9 cellular contexts compared by ENCODE assay signal in genomic region chr12:53379389-53380103, GRCh38. TPM values are rescaled to one million over a fixed set of nuclear protein-coding genes. Genes with fewer than 3 reads are reported as not detected.
DNase-seq lines count a peak whose midpoint lies in the region; ATAC-seq, FAIRE-seq and TF ChIP-seq lines count a peak whose summit lies in the region.
"Had no signal": no experiment of that assay in that cellular context is flagged by ENCODE, and none has a peak within 500 bp of the region (broad histone marks: within the 10 kb centered on the region; RNA-seq: fewer than 3 reads in every experiment).

No MANE protein-coding gene starts in this region.

- H3K27me3 ChIP-seq in keratinocyte (ENCODE audit: control insufficient read depth, extremely low read depth, insufficient read depth, low read length) = no peaks in the 10 kb centered on the region

- no peaks in the 10 kb centered on the region for H3K9me3 Mint-ChIP-seq in chondrocyte (ENCODE audit: low read depth)
- H3K9me3 Mint-ChIP-seq: activated naive CD4-positive, alpha-beta T cell treated with anti-CD3 and anti-CD28 coated beads, Interleukin-2, amount 50 U/mL, for 24 hours had no signal

- H3K4me3 Mint-ChIP-seq in chondrocyte (ENCODE audit: unreplicated experiment) = no peak overlapping the region
- H3K4me3 Mint-ChIP-seq: activated naive CD4-positive, alpha-beta T cell treated with anti-CD3 and anti-CD28 coated beads, Interleukin-2, amount 50 U/mL, for 24 hours had no signal

- peaks cover 20% of the 10 kb centered on the region for H3K36me3 Mint-ChIP-seq in chondrocyte (ENCODE audit: low read depth)

- H4K20me1 ChIP-seq in keratinocyte (ENCODE audit: control insufficient read depth, extremely low read depth, insufficient read depth, low read length) = peaks cover 10% of the 10 kb centered on the region

- peak; percentile 100 for DNase-seq in AML-193 (lab: John Stamatoyannopoulos, UW)
- DNase-seq in NCI-H345 (lab: John Stamatoyannopoulos, UW) = peak; percentile 100
- DNase-seq in activated CD4-positive, CD25-positive, alpha-beta regulatory T cell (lab: John Stamatoyannopoulos, UW) = peak; percentile 94 to 99 (median 97)
- peak; percentile 97 for DNase-seq in chondrocyte (ENCODE audit: low spot score)
- peak; percentile 100 for DNase-seq in keratinocyte (ENCODE audit: low read depth, low spot score)
- DNase-seq in stimulated activated CD4-positive, alpha-beta T cell treated with anti-CD3 and anti-CD28 coated beads, Interleukin-12 subunit alpha, Interleukin-12 subunit beta, amount 100 ng/mL, for 48 hours (ENCODE audit: low read depth in 2 of 3, low spot score in 1 of 3) = peak; percentile 87 to 100 (median 99)

- H3K27me3 Mint-ChIP-seq in chondrocyte (ENCODE audit: low read depth) = no peaks in the 10 kb centered on the region
- H3K27me3 Mint-ChIP-seq: activated naive CD4-positive, alpha-beta T cell treated with anti-CD3 and anti-CD28 coated beads, Interleukin-2, amount 50 U/mL, for 24 hours had no signal

- peaks cover 5% of the 10 kb centered on the region for H3K9me1 ChIP-seq in keratinocyte (ENCODE audit: control insufficient read depth, extremely low read depth, insufficient read depth, low read length)

- peaks cover 36% of the 10 kb centered on the region for H3K4me1 Mint-ChIP-seq in chondrocyte (ENCODE audit: low read depth)

- no peak overlapping the region for H3K27ac Mint-ChIP-seq in chondrocyte (ENCODE audit: unreplicated experiment)
- H3K27ac Mint-ChIP-seq: activated naive CD4-positive, alpha-beta T cell treated with anti-CD3 and anti-CD28 coated beads, Interleukin-2, amount 50 U/mL, for 24 hours had no signal

- H3K27ac ChIP-seq in keratinocyte (ENCODE audit: control insufficient read depth, insufficient read depth, low read length) = peak overlapping the region; percentile 95

- TF ChIP-seq CTCF in chondrocyte (IDR thresholded peaks at IDR 0.05) (no peak), keratinocyte (optimal IDR thresholded peaks at IDR 0.05 in 1 of 3, IDR thresholded peaks at IDR 0.05 in 1 of 3, conservative IDR thresholded peaks at IDR 0.05 in 1 of 3; ENCODE audit: extremely low read depth in 1 of 3, insufficient read depth in 2 of 3, low read length in 3 of 3) (no peak)

- H3K4me1 ChIP-seq in keratinocyte (ENCODE audit: control insufficient read depth, extremely low read depth, insufficient read depth, low read length) = peaks cover 40% of the 10 kb centered on the region

- ATAC-seq in GM19035 (IDR thresholded peaks at IDR 0.05; ENCODE audit: unreplicated experiment) (peak; percentile 66), HG03280 (IDR thresholded peaks at IDR 0.05; ENCODE audit: unreplicated experiment) (peak; percentile 75)

- FAIRE-seq in keratinocyte (lab: Jason Lieb, UNC) = peak; percentile 91

- peak overlapping the region; percentile 45 to 79 (median 67) for H3K4me3 ChIP-seq in keratinocyte (ENCODE audit: control insufficient read depth in 2 of 3, extremely low read depth in 1 of 3, insufficient read depth in 2 of 3, low read depth in 1 of 3, low read length in 3 of 3)

- dilution Hi-C loops in keratinocyte (cut with MboI; ENCODE audit: extremely low pct_ligation_motif_present, low sequenced_read_pairs) = no loop called here

- no peaks in the 10 kb centered on the region for H3K9me3 ChIP-seq in keratinocyte (ENCODE audit: control insufficient read depth, low read depth, low read length)

- peaks cover 20% of the 10 kb centered on the region for H3K79me2 ChIP-seq in keratinocyte (ENCODE audit: control insufficient read depth, insufficient read depth, low read length)

- peak overlapping the region; percentile 99 for H3K4me2 ChIP-seq in keratinocyte (ENCODE audit: control insufficient read depth, extremely low read depth, insufficient read depth, low read depth, low read length)

- peak overlapping the region; percentile 96 for H2AFZ ChIP-seq in keratinocyte (ENCODE audit: control insufficient read depth, low read length)

- H3K36me3 ChIP-seq in keratinocyte (ENCODE audit: control insufficient read depth in 2 of 2, extremely low read depth in 1 of 2, insufficient read depth in 2 of 2, low read length in 2 of 2) = peaks cover 0 to 18% of the 10 kb centered on the region in 2 experiments

- peak overlapping the region; percentile 90 for H3K9ac ChIP-seq in keratinocyte (ENCODE audit: control insufficient read depth, extremely low read depth, insufficient read depth, low read length)

RNA-seq across cellular contexts. Expression of gene SP1, which starts 0.4 kb away (rescaled TPM):
- 57.1 to 59.7 TPM (median 59.0 TPM) in 3 replicates for total RNA-seq in chondrocyte
- 30.7 to 34.5 TPM (median 31.2 TPM) in 3 replicates for polyA plus RNA-seq in keratinocyte
- polyA plus RNA-seq in keratinocyte (2011; ENCODE audit: low read depth) = 9.3 TPM
- polyA plus RNA-seq in keratinocyte (2011; cell fraction: cytosol; rRNA removed) = 14.5 and 20.1 TPM in 2 replicates
- polyA plus RNA-seq in keratinocyte (2011; cell fraction: nucleus; rRNA removed) = 38.4 and 41.8 TPM in 2 replicates
- polyA plus RNA-seq in keratinocyte (2012; ENCODE audit: low replicate concordance) = 16.6 and 21.3 TPM in 2 replicates
- polyA minus RNA-seq in keratinocyte = 68.7 to 128 TPM (median 106 TPM) in 3 replicates
- 29.0 TPM for polyA minus RNA-seq in keratinocyte (2011; cell fraction: cytosol; rRNA and poly(A)+ RNA removed)
- polyA minus RNA-seq in keratinocyte (2011; cell fraction: nucleus; rRNA and poly(A)+ RNA removed) = 32.4 and 49.2 TPM in 2 replicates

RNA-seq across cellular contexts. Expression of gene SP7, which starts 43.4 kb away (rescaled TPM):
- total RNA-seq in chondrocyte = not detected in 3 replicates
- not detected in 3 replicates for polyA plus RNA-seq in keratinocyte
- polyA plus RNA-seq in keratinocyte (2011; ENCODE audit: low read depth) = not detected
- not detected in 2 replicates for polyA plus RNA-seq in keratinocyte (2011; cell fraction: cytosol; rRNA removed)
- not detected in 2 replicates for polyA plus RNA-seq in keratinocyte (2011; cell fraction: nucleus; rRNA removed)
- not detected in 2 replicates for polyA plus RNA-seq in keratinocyte (2012; ENCODE audit: low replicate concordance)
- polyA minus RNA-seq in keratinocyte = not detected in 3 replicates
- not detected for polyA minus RNA-seq in keratinocyte (2011; cell fraction: cytosol; rRNA and poly(A)+ RNA removed)
- not detected in 2 replicates for polyA minus RNA-seq in keratinocyte (2011; cell fraction: nucleus; rRNA and poly(A)+ RNA removed)

RNA-seq across cellular contexts. Expression of gene AMHR2, which starts 44.1 kb away (rescaled TPM):
- not detected in 3 replicates for total RNA-seq in chondrocyte
- 0.04 TPM in 1 of 3 replicates, not detected in the others for polyA plus RNA-seq in keratinocyte
- polyA plus RNA-seq in keratinocyte (2011; ENCODE audit: low read depth) = not detected
- not detected in 2 replicates for polyA plus RNA-seq in keratinocyte (2011; cell fraction: cytosol; rRNA removed)
- not detected in 2 replicates for polyA plus RNA-seq in keratinocyte (2011; cell fraction: nucleus; rRNA removed)
- polyA plus RNA-seq in keratinocyte (2012; ENCODE audit: low replicate concordance) = not detected in 2 replicates
- not detected in 3 replicates for polyA minus RNA-seq in keratinocyte
- not detected for polyA minus RNA-seq in keratinocyte (2011; cell fraction: cytosol; rRNA and poly(A)+ RNA removed)
- polyA minus RNA-seq in keratinocyte (2011; cell fraction: nucleus; rRNA and poly(A)+ RNA removed) = not detected in 2 replicates

RNA-seq across cellular contexts. Expression of gene AAAS, which starts 58.1 kb away (rescaled TPM):
- total RNA-seq in chondrocyte = 48.6 to 71.1 TPM (median 52.8 TPM) in 3 replicates
- polyA plus RNA-seq in keratinocyte = 42.1 to 58.3 TPM (median 42.3 TPM) in 3 replicates
- 5.4 TPM for polyA plus RNA-seq in keratinocyte (2011; ENCODE audit: low read depth)
- polyA plus RNA-seq in keratinocyte (2011; cell fraction: cytosol; rRNA removed) = 25.7 and 29.1 TPM in 2 replicates
- polyA plus RNA-seq in keratinocyte (2011; cell fraction: nucleus; rRNA removed) = 106 and 125 TPM in 2 replicates
- polyA plus RNA-seq in keratinocyte (2012; ENCODE audit: low replicate concordance) = 28.7 and 45.0 TPM in 2 replicates
- polyA minus RNA-seq in keratinocyte = 53.9 to 90.1 TPM (median 74.2 TPM) in 3 replicates
- polyA minus RNA-seq in keratinocyte (2011; cell fraction: cytosol; rRNA and poly(A)+ RNA removed) = 41.2 TPM
- polyA minus RNA-seq in keratinocyte (2011; cell fraction: nucleus; rRNA and poly(A)+ RNA removed) = 26.0 and 32.9 TPM in 2 replicates

Comparison
In these comparisons a context has a peak if more than half of its experiments do, and no peak if none do; other contexts are left out.
1. Peak in every context shown above with its lines: DNase-seq, ATAC-seq, H3K4me3 ChIP-seq and H3K27ac ChIP-seq.